In the genomic region with DNA sequence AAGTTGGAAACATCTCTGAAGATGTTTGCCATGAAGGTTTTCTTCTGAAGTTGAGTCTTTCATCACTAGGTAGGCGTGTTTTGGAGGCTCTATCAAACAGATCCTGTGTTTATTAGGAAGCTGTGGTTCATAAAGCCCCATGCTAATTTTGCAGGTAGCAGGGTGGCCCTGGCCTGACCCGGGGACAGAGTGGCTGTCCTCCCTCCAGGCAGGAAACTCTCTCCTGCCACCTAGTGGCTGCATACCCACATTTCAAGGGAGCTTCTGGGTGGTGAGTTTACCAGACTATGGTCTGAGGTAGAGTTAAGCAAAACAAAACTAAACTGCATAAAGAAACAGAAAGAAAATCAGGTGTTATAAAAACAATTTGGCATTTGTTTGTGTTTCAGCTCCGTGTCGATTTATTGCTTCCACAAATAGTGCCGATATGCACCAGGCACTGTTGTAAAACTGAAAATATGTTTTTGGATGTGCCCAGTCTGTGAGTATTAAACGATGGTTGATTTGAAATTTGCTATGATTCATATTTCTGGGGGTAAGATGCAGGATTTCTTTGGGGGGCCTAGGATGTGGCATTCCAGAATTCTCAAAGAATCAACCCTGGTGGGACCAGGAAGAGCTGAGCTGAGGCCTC, we compare ENCODE assay signal across 8 cellular contexts. TPM values are rescaled to one million over a fixed set of nuclear protein-coding genes. Genes with fewer than 3 reads are reported as not detected.
DNase-seq lines count a peak whose midpoint lies in the region; ATAC-seq and TF ChIP-seq lines count a peak whose summit lies in the region.

No MANE protein-coding gene starts in this region.

- TF ChIP-seq EP300 in ovary (IDR thresholded peaks at IDR 0.05): no peak

- 50 to 55% (median 54%) methylated on average over 6 of the region's 6 CpGs for WGBS in heart left ventricle, 4 donors
- 40 to 50% (median 47%) methylated on average over 6 of the region's 6 CpGs for WGBS in ovary, 3 donors

- no peak for TF ChIP-seq POLR2A in heart left ventricle (IDR thresholded peaks at IDR 0.05)
- no peak for TF ChIP-seq POLR2A in ovary (IDR thresholded peaks at IDR 0.05)

- no peaks in the 10 kb centered on the region for H3K9me3 Mint-ChIP-seq in activated T-helper 1 cell treated with anti-CD3 and anti-CD28 coated beads, Interleukin-12 subunit alpha, Interleukin-12 subunit beta, Interleukin-2, Interleukin-4 antibody, amounts not matched to agents 30 ng/mL and 10 ng/mL and 1 ng/mL, durations not matched to agents 14 hours and 24 hours and 36 hours

- H3K4me3 Mint-ChIP-seq in activated T-helper 1 cell treated with anti-CD3 and anti-CD28 coated beads, Interleukin-12 subunit alpha, Interleukin-12 subunit beta, Interleukin-2, Interleukin-4 antibody, amounts not matched to agents 30 ng/mL and 10 ng/mL and 1 ng/mL, durations not matched to agents 14 hours and 24 hours and 36 hours: no peak overlapping the region

- DNase-seq in RKO (ENCODE audit: low spot score) (peak; percentile 23), heart left ventricle (peak in 3 of 5 donors; percentile 30 to 39 (median 35)), ovary (no peak)
- DNase-seq in activated T-helper 1 cell treated with anti-CD3 and anti-CD28 coated beads, Interleukin-12 subunit alpha, Interleukin-12 subunit beta, Interleukin-2, Interleukin-4 antibody, amounts not matched to agents 30 ng/mL and 10 ng/mL and 1 ng/mL, durations not matched to agents 14 hours and 24 hours and 36 hours (ENCODE audit: low spot score): peak; percentile 64
- peak; percentile 33 to 63 for DNase-seq in stimulated activated CD4-positive, alpha-beta T cell treated with anti-CD3 and anti-CD28 coated beads, Interleukin-12 subunit alpha, Interleukin-12 subunit beta, amount 100 ng/mL, for 24 hours (ENCODE audit: low read depth in 2 of 2)

- TF ChIP-seq CTCF in heart left ventricle (IDR thresholded peaks at IDR 0.05) (peak; percentile 46 to 82 (median 60)), ovary (IDR thresholded peaks at IDR 0.05) (no peak)

- H3K36me3 ChIP-seq in heart left ventricle (no peaks in the 10 kb centered on the region), ovary (no peaks in the 10 kb centered on the region)

- H3K4me1 ChIP-seq in heart left ventricle (peaks cover 0 to 36% (median 0%) of the 10 kb centered on the region in 12 donors), ovary (ENCODE audit: insufficient read depth) (no peaks in the 10 kb centered on the region)

- ATAC-seq in GM18502 (IDR thresholded peaks at IDR 0.05; ENCODE audit: poor library complexity, unreplicated experiment) (peak; percentile 57), HG03045 (IDR thresholded peaks at IDR 0.05; ENCODE audit: unreplicated experiment) (peak; percentile 56), heart left ventricle (peak in 1 of 4 donors; percentile 55), GM21528 (IDR thresholded peaks at IDR 0.05; ENCODE audit: low FRiP score, unreplicated experiment) (no peak)

- intact Hi-C loops in activated T-helper 1 cell treated with anti-CD3 and anti-CD28 coated beads, Interleukin-12 subunit alpha, Interleukin-12 subunit beta, Interleukin-2, Interleukin-4 antibody, amounts not matched to agents 30 ng/mL and 10 ng/mL and 1 ng/mL, durations not matched to agents 14 hours and 24 hours and 36 hours (cut with micrococcal nuclease): loop anchor here (1.0 to 2.0 kb wide), 5 partner anchors 32 to 284 kb away; no protein-coding TSS in a partner anchor
- intact Hi-C loops in heart left ventricle (cut with DNase I) (loop anchor here (2.0 to 10.0 kb wide), 4 partner anchors 130 to 138 kb away; no protein-coding TSS in a partner anchor), ovary (cut with DNase I) (no loop called here)

- H3K27ac Mint-ChIP-seq in activated T-helper 1 cell treated with anti-CD3 and anti-CD28 coated beads, Interleukin-12 subunit alpha, Interleukin-12 subunit beta, Interleukin-2, Interleukin-4 antibody, amounts not matched to agents 30 ng/mL and 10 ng/mL and 1 ng/mL, durations not matched to agents 14 hours and 24 hours and 36 hours: peak overlapping the region; percentile 47

- H3K9me3 ChIP-seq in heart left ventricle: no peaks in the 10 kb centered on the region
- no peaks in the 10 kb centered on the region for H3K9me3 ChIP-seq in ovary

- H3K27me3 Mint-ChIP-seq in activated T-helper 1 cell treated with anti-CD3 and anti-CD28 coated beads, Interleukin-12 subunit alpha, Interleukin-12 subunit beta, Interleukin-2, Interleukin-4 antibody, amounts not matched to agents 30 ng/mL and 10 ng/mL and 1 ng/mL, durations not matched to agents 14 hours and 24 hours and 36 hours (ENCODE audit: insufficient read depth): peaks cover 11% of the 10 kb centered on the region

- no peak overlapping the region for H3K27ac ChIP-seq in heart left ventricle
- H3K27ac ChIP-seq in ovary: no peak overlapping the region

- H3K36me3 Mint-ChIP-seq in activated T-helper 1 cell treated with anti-CD3 and anti-CD28 coated beads, Interleukin-12 subunit alpha, Interleukin-12 subunit beta, Interleukin-2, Interleukin-4 antibody, amounts not matched to agents 30 ng/mL and 10 ng/mL and 1 ng/mL, durations not matched to agents 14 hours and 24 hours and 36 hours (ENCODE audit: low read depth): no peaks in the 10 kb centered on the region

- H3K4me3 ChIP-seq in heart left ventricle (no peak overlapping the region), ovary (no peak overlapping the region)

- H3K4me1 Mint-ChIP-seq in activated T-helper 1 cell treated with anti-CD3 and anti-CD28 coated beads, Interleukin-12 subunit alpha, Interleukin-12 subunit beta, Interleukin-2, Interleukin-4 antibody, amounts not matched to agents 30 ng/mL and 10 ng/mL and 1 ng/mL, durations not matched to agents 14 hours and 24 hours and 36 hours (ENCODE audit: low read depth): peaks cover 31% of the 10 kb centered on the region

- H3K27me3 ChIP-seq in heart left ventricle: peaks cover 0 to 9% (median 0%) of the 10 kb centered on the region in 9 donors
- H3K27me3 ChIP-seq in ovary: no peaks in the 10 kb centered on the region

RNA-seq across cellular contexts. Expression of a gene that starts 26.0 kb away (rescaled TPM):
- not detected in 2 replicates for total RNA-seq in activated T-helper 1 cell treated with anti-CD3 and anti-CD28 coated beads, Interleukin-12 subunit alpha, Interleukin-12 subunit beta, Interleukin-2, Interleukin-4 antibody, amounts not matched to agents 30 ng/mL and 10 ng/mL and 1 ng/mL, durations not matched to agents 14 hours and 24 hours and 36 hours
- not detected for total RNA-seq in heart left ventricle
- polyA plus RNA-seq in heart left ventricle: not detected
- not detected for total RNA-seq in ovary
- polyA plus RNA-seq in ovary: not detected

RNA-seq across cellular contexts. Expression of a gene that starts 48.4 kb away (rescaled TPM):
- 0.23 and 0.44 TPM in 2 replicates for total RNA-seq in activated T-helper 1 cell treated with anti-CD3 and anti-CD28 coated beads, Interleukin-12 subunit alpha, Interleukin-12 subunit beta, Interleukin-2, Interleukin-4 antibody, amounts not matched to agents 30 ng/mL and 10 ng/mL and 1 ng/mL, durations not matched to agents 14 hours and 24 hours and 36 hours
- 10 to 100 TPM in 1 of 9 donors, 1 to 10 TPM in 3, under 1 TPM in 1, not detected in 4; 0.68 to 12.3 (median 3.9) TPM for total RNA-seq in heart left ventricle
- under 1 TPM; 0.27 to 0.49 TPM for polyA plus RNA-seq in heart left ventricle
- 1 to 10 TPM in 6 of 7 donors, not detected in 1; 1.5 to 5.2 (median 2.3) TPM for total RNA-seq in ovary
- 1 to 10 TPM in 1 of 2 donors, under 1 TPM in 1; 0.39 to 2.7 TPM for polyA plus RNA-seq in ovary

Comparison
In these comparisons a context has a peak if more than half of its experiments do, and no peak if none do; other contexts are left out.
1. DNase-seq: peak in RKO (single experiment), activated T-helper 1 cell treated with anti-CD3 and anti-CD28 coated beads, Interleukin-12 subunit alpha, Interleukin-12 subunit beta, Interleukin-2, Interleukin-4 antibody, amounts not matched to agents 30 ng/mL and 10 ng/mL and 1 ng/mL, durations not matched to agents 14 hours and 24 hours and 36 hours (single experiment), heart left ventricle (3 of 5) and stimulated activated CD4-positive, alpha-beta T cell treated with anti-CD3 and anti-CD28 coated beads, Interleukin-12 subunit alpha, Interleukin-12 subunit beta, amount 100 ng/mL, for 24 hours (2 of 2); none in ovary (0 of 5).
2. CTCF ChIP-seq: peak in heart left ventricle (12 of 12); none in ovary (0 of 3).
3. intact Hi-C loops: an anchor here in activated T-helper 1 cell treated with anti-CD3 and anti-CD28 coated beads, Interleukin-12 subunit alpha, Interleukin-12 subunit beta, Interleukin-2, Interleukin-4 antibody, amounts not matched to agents 30 ng/mL and 10 ng/mL and 1 ng/mL, durations not matched to agents 14 hours and 24 hours and 36 hours (1.0 to 2.0 kb wide) and heart left ventricle (2.0 to 10.0 kb wide); none called in ovary.